ENCODE assay signal across 16 cellular contexts in genomic region chr6:15131234-15132195, GRCh38.
DNase-seq lines count a peak whose midpoint lies in the region; ATAC-seq and TF ChIP-seq lines count a peak whose summit lies in the region.
"Had no signal": no experiment of that assay in that cellular context is flagged by ENCODE, and none has a peak within 500 bp of the region (broad histone marks: within the 10 kb centered on the region; RNA-seq: fewer than 3 reads in every experiment).

No MANE protein-coding gene starts in this region.

- in situ Hi-C loops in ACHN (cut with HindIII; ENCODE audit: low pct_ligation_motif_present, low pct_unique_long_range_greater_than_20kb, low sequenced_read_pairs) = no loop called here

- no peaks in the 10 kb centered on the region for H3K9me3 Mint-ChIP-seq in activated CD4-positive, alpha-beta T cell treated with anti-CD3 and anti-CD28 coated beads for 36 hours (ENCODE audit: low read depth)
- H3K9me3 Mint-ChIP-seq in stimulated activated effector memory CD8-positive, alpha-beta T cell treated with anti-CD3 and anti-CD28 coated beads, Interleukin-12 subunit alpha, Interleukin-12 subunit beta, amount 100 ng/mL, for 72 hours = no peaks in the 10 kb centered on the region
- H3K9me3 Mint-ChIP-seq in CD4-positive, alpha-beta T cell = no peaks in the 10 kb centered on the region
- H3K9me3 Mint-ChIP-seq: CD8-positive, alpha-beta T cell had no signal

- ATAC-seq in activated CD4-positive, alpha-beta T cell treated with anti-CD3 and anti-CD28 coated beads for 36 hours = no peak
- no peak for ATAC-seq in stimulated activated effector memory CD8-positive, alpha-beta T cell treated with anti-CD3 and anti-CD28 coated beads, Interleukin-12 subunit alpha, Interleukin-12 subunit beta, amount 100 ng/mL, for 72 hours
- no peak for ATAC-seq in HG02759 (IDR thresholded peaks at IDR 0.05; ENCODE audit: unreplicated experiment)
- no peak for ATAC-seq in CD4-positive, alpha-beta T cell (ENCODE audit: poor library complexity)
- ATAC-seq: CD8-positive, alpha-beta T cell; naive thymus-derived CD4-positive, alpha-beta T cell had no signal

- CTCF ChIA-PET in activated CD4-positive, alpha-beta T cell treated with anti-CD3 and anti-CD28 coated beads for 36 hours (lab: Charles Lee) = interaction anchor here (0.6 to 0.7 kb wide), 2 partner anchors 96 to 1633 kb away, joined by 3 read pairs; no protein-coding TSS in a partner anchor
- CTCF ChIA-PET in CD4-positive, alpha-beta T cell (lab: Charles Lee) = no interaction called here

- no peaks in the 10 kb centered on the region for H3K27me3 ChIP-seq in CD4-positive, alpha-beta T cell (ENCODE audit: control insufficient read depth, insufficient read depth, low read length)
- H3K27me3 ChIP-seq: ascending aorta, transverse colon had no signal

- no peaks in the 10 kb centered on the region for H3K36me3 Mint-ChIP-seq in activated CD4-positive, alpha-beta T cell treated with anti-CD3 and anti-CD28 coated beads for 36 hours (ENCODE audit: low read depth)
- no peaks in the 10 kb centered on the region for H3K36me3 Mint-ChIP-seq in stimulated activated effector memory CD8-positive, alpha-beta T cell treated with anti-CD3 and anti-CD28 coated beads, Interleukin-12 subunit alpha, Interleukin-12 subunit beta, amount 100 ng/mL, for 72 hours
- H3K36me3 Mint-ChIP-seq in CD4-positive, alpha-beta T cell (ENCODE audit: low read depth) = no peaks in the 10 kb centered on the region
- H3K36me3 Mint-ChIP-seq: CD8-positive, alpha-beta T cell; naive thymus-derived CD4-positive, alpha-beta T cell had no signal

- POLR2A ChIA-PET in activated CD4-positive, alpha-beta T cell treated with anti-CD3 and anti-CD28 coated beads for 36 hours (lab: Charles Lee) = no interaction called here
- POLR2A ChIA-PET in CD4-positive, alpha-beta T cell (lab: Charles Lee) = no interaction called here

- TF ChIP-seq CTCF in CD4-positive, alpha-beta T cell (IDR thresholded peaks at IDR 0.05) = no peak

- no peak overlapping the region for H3K4me3 Mint-ChIP-seq in activated CD4-positive, alpha-beta T cell treated with anti-CD3 and anti-CD28 coated beads for 36 hours
- H3K4me3 Mint-ChIP-seq in stimulated activated effector memory CD8-positive, alpha-beta T cell treated with anti-CD3 and anti-CD28 coated beads, Interleukin-12 subunit alpha, Interleukin-12 subunit beta, amount 100 ng/mL, for 72 hours = no peak overlapping the region
- H3K4me3 Mint-ChIP-seq in CD4-positive, alpha-beta T cell = no peak overlapping the region
- H3K4me3 Mint-ChIP-seq: CD8-positive, alpha-beta T cell; naive thymus-derived CD4-positive, alpha-beta T cell had no signal

- no peaks in the 10 kb centered on the region for H3K9me3 ChIP-seq in CD4-positive, alpha-beta T cell (ENCODE audit: control insufficient read depth, low read length)
- H3K9me3 ChIP-seq: ascending aorta, transverse colon had no signal

- peak overlapping the region; percentile 27 for H3K27ac Mint-ChIP-seq in activated CD4-positive, alpha-beta T cell treated with anti-CD3 and anti-CD28 coated beads for 36 hours
- peak overlapping the region; percentile 90 for H3K27ac Mint-ChIP-seq in stimulated activated effector memory CD8-positive, alpha-beta T cell treated with anti-CD3 and anti-CD28 coated beads, Interleukin-12 subunit alpha, Interleukin-12 subunit beta, amount 100 ng/mL, for 72 hours
- H3K27ac Mint-ChIP-seq in CD4-positive, alpha-beta T cell = no peak overlapping the region
- H3K27ac Mint-ChIP-seq: CD8-positive, alpha-beta T cell; naive thymus-derived CD4-positive, alpha-beta T cell had no signal

- peaks cover 32% of the 10 kb centered on the region for H3K4me1 Mint-ChIP-seq in activated CD4-positive, alpha-beta T cell treated with anti-CD3 and anti-CD28 coated beads for 36 hours
- peaks cover 35% of the 10 kb centered on the region for H3K4me1 Mint-ChIP-seq in stimulated activated effector memory CD8-positive, alpha-beta T cell treated with anti-CD3 and anti-CD28 coated beads, Interleukin-12 subunit alpha, Interleukin-12 subunit beta, amount 100 ng/mL, for 72 hours
- H3K4me1 Mint-ChIP-seq in CD4-positive, alpha-beta T cell (ENCODE audit: low read depth) = no peaks in the 10 kb centered on the region

- DNase-seq in activated CD4-positive, alpha-beta T cell treated with anti-CD3 and anti-CD28 coated beads for 36 hours = no peak
- no peak for DNase-seq in activated CD4-positive, alpha-beta T cell treated with anti-CD3 and anti-CD28 coated beads, Interleukin-2, amount 50 U/mL, for 1 hour
- DNase-seq in NCI-H524 treated with DMSO at 0.1 percent for 48 hours (lab: John Stamatoyannopoulos, UW) (peak; percentile 98), epithelial cell of prostate (ENCODE audit: low read depth, low spot score) (no peak), ACHN (no peak)
- DNase-seq in stimulated activated effector memory CD8-positive, alpha-beta T cell treated with anti-CD3 and anti-CD28 coated beads, Interleukin-12 subunit alpha, Interleukin-12 subunit beta, amount 100 ng/mL, for 72 hours (ENCODE audit: low spot score in 2 of 2) = no peak
- no peak for DNase-seq in CD4-positive, alpha-beta T cell
- DNase-seq: activated CD8-positive, alpha-beta memory T cell treated with anti-CD3 and anti-CD28 coated beads for 24 hours; CD8-positive, alpha-beta T cell; naive thymus-derived CD4-positive, alpha-beta T cell; NCI-H146; NCI-H510A treated with DMSO at 0.1 percent for 48 hours; PC-9; transverse colon had no signal

- intact Hi-C loops in activated CD4-positive, alpha-beta T cell treated with anti-CD3 and anti-CD28 coated beads for 36 hours (cut with DNase I, micrococcal nuclease) = loop anchor here in 1 of 2 experiments (5.0 to 10.0 kb wide), 2 partner anchors 116 to 917 kb away; partner anchors contain the start of gene JARID2
- intact Hi-C loops in CD4-positive, alpha-beta T cell (cut with DNase I, micrococcal nuclease) = no loop called here

- H3K27ac ChIP-seq in epithelial cell of prostate = peak overlapping the region; percentile 93
- H3K27ac ChIP-seq in CD4-positive, alpha-beta T cell (ENCODE audit: low read depth, low read length) = no peak overlapping the region
- H3K27ac ChIP-seq: ascending aorta, transverse colon had no signal

- no peaks in the 10 kb centered on the region for H3K27me3 Mint-ChIP-seq in activated CD4-positive, alpha-beta T cell treated with anti-CD3 and anti-CD28 coated beads for 36 hours
- H3K27me3 Mint-ChIP-seq in CD4-positive, alpha-beta T cell = no peaks in the 10 kb centered on the region
- H3K27me3 Mint-ChIP-seq: naive thymus-derived CD4-positive, alpha-beta T cell had no signal
